ENCODE assay signal across 25 cellular contexts in the genomic region with DNA sequence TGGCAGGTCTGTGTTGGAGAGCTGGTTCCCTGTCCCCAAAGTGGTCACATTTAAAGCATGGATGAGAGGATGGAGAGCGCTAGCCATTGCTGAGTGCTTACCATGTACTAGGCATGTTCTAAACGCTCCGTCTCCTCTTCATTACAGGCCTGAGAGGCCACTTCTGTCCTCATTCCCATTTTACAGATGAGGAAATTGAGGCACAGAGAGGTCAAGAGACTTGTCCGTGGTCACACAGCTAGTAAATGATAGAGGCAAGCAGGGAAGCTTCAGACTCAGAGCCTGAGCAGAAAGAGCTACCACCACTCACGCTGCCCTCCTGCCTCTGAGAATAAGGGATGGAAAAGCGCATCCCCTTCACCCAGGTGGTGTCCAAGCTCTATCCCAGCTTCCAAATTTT.
"Had no signal": no experiment of that assay in that cellular context is flagged by ENCODE, and none has a peak within 500 bp of the region (broad histone marks: within the 10 kb centered on the region; RNA-seq: fewer than 3 reads in every experiment).

No MANE protein-coding gene starts in this region.

- H3K27ac ChIP-seq: SJSA1 had no signal

- H3K4me3 ChIP-seq: adrenal gland, MG63, SJSA1 had no signal

- DNase-seq: activated CD4-positive, alpha-beta T cell treated with anti-CD3 and anti-CD28 coated beads for 48 hours; activated CD4-positive, alpha-beta T cell treated with anti-CD3 and anti-CD28 coated beads, Interleukin-2, amount 50 U/mL, for 4 hours; activated CD4-positive, CD25-positive, alpha-beta regulatory T cell treated with anti-CD3 and anti-CD28 coated beads, Interleukin-2, amount 50 U/mL, for 72 hours; activated CD8-positive, alpha-beta memory T cell treated with anti-CD3 and anti-CD28 coated beads, Interleukin-2, amount 50 U/mL, for 48 hours; activated CD8-positive, alpha-beta T cell treated with anti-CD3 and anti-CD28 coated beads, Interleukin-2, amount 10 ng/mL, durations not matched to agents 7 days and 5 days; activated naive CD4-positive, alpha-beta T cell treated with anti-CD3 and anti-CD28 coated beads, Interleukin-2, amount 50 U/mL, for 16 hours; activated naive CD8-positive, alpha-beta T cell treated with anti-CD3 and anti-CD28 coated beads, Interleukin-2, amount 10 ng/mL, durations not matched to agents 7 days and 5 days; activated T-cell treated with anti-CD3 and anti-CD28 coated beads, Interleukin-2, amount 50 U/mL, for 1 hour; adrenal gland; aorta; MG63; MV-4-11; NCI-H1092 treated with DMSO at 0.1 percent for 48 hours; NCI-H1417 treated with DMSO at 0.1 percent for 48 hours; NCI-H1694 treated with DMSO at 0.1 percent for 48 hours; NCI-H2029 treated with DMSO at 0.1 percent for 48 hours; NCI-H510A treated with DMSO at 0.1 percent for 48 hours; NK-92 treated with Interleukin-12 subunit alpha and Interleukin-12 subunit beta, amount 100 ng/mL, for 24 hours; SHP77; T-helper 17 cell; T-helper 9 cell had no signal

- H3K4me1 ChIP-seq: SJSA1 had no signal

- H3K9me3 ChIP-seq: adrenal gland, MG63, SJSA1 had no signal

- FAIRE-seq: bronchial epithelial cell, RCC 7860 had no signal

- H3K27me3 ChIP-seq: adrenal gland, MG63, SJSA1 had no signal

- H3K36me3 ChIP-seq: adrenal gland, MG63, SJSA1 had no signal

- ATAC-seq: activated CD8-positive, alpha-beta T cell treated with anti-CD3 and anti-CD28 coated beads, Interleukin-2, amount 10 ng/mL, durations not matched to agents 7 days and 5 days; T-helper 17 cell; WTC11 had no signal
